8 cellular contexts compared by ENCODE assay signal in the genomic region with DNA sequence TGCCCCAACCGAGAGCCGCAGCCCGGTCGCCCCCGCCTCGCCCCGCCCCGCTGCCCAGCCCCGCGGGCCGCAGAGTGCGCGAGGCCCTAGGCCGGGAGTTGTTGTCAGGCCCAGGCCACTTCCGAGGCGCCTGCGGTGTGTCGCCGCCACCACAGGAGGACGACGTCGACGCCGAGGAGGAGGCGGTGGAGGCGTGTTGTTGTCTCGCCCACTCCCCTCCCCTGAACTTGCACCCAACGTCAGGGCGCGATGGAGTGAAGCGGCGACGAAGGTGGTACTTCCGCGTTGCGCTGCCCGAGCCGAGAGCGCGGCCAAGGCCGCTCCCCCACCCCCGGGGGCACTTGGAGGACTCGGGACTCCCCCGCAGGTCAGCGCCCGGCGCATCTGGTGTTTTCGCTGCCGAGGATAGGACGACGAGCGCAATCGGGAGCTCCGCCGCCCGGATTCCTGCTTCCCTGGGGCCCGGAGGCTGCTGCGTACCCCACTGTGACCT. TPM values are rescaled to one million over a fixed set of nuclear protein-coding genes. Genes with fewer than 3 reads are reported as not detected.
DNase-seq lines count a peak whose midpoint lies in the region; ATAC-seq and TF ChIP-seq lines count a peak whose summit lies in the region.

A gene (plus strand): TSS at position 277 of the 493 bp plus-strand sequence. CDS start 386 bp downstream, outside the sequence.

- H2AFZ ChIP-seq in OCI-LY1 (ENCODE audit: low read length) = no peak within 1 kb of the TSS

- H4K20me1 ChIP-seq in OCI-LY1 (ENCODE audit: insufficient read depth, low read length) = 0 out of 2 replicates have a peak, but pooled peaks cover 4% of the 10 kb centered on the region

- peaks cover 23% of the 10 kb centered on the region for H3K36me3 Mint-ChIP-seq in CD8-positive, alpha-beta T cell

- H3K27me3 Mint-ChIP-seq in CD8-positive, alpha-beta T cell (ENCODE audit: low read depth) = no peaks in the 10 kb centered on the region

- peak within 1 kb of the TSS; percentile 88 for H3K4me2 ChIP-seq in OCI-LY1 (ENCODE audit: low read length)

- peak within 1 kb of the TSS; percentile 92 for H3K9ac ChIP-seq in OCI-LY1 (ENCODE audit: low read length)

- no peak for TF ChIP-seq CTCF in CD8-positive, alpha-beta T cell (IDR thresholded peaks at IDR 0.05)
- TF ChIP-seq CTCF in OCI-LY1 (IDR thresholded peaks at IDR 0.05; ENCODE audit: low read length) (no peak; the same call in 1 of the 2 replicates), epithelial cell of esophagus (IDR thresholded peaks at IDR 0.05; ENCODE audit: insufficient read depth, low read depth, low read length, missing control alignments) (no peak)

- peak; percentile 57 for ATAC-seq in CD8-positive, alpha-beta T cell
- ATAC-seq in GM19397 (IDR thresholded peaks at IDR 0.05; ENCODE audit: unreplicated experiment) = peak; percentile 39
- ATAC-seq in HG03565 (IDR thresholded peaks at IDR 0.05; ENCODE audit: unreplicated experiment) = peak; percentile 28

- no peaks in the 10 kb centered on the region for H3K9me3 ChIP-seq in CD8-positive, alpha-beta T cell (ENCODE audit: low read length)
- no peaks in the 10 kb centered on the region for H3K9me3 ChIP-seq in OCI-LY1 (ENCODE audit: low read length)

- peaks cover 49% of the 10 kb centered on the region for H3K4me1 Mint-ChIP-seq in CD8-positive, alpha-beta T cell (ENCODE audit: low read depth)

- CTCF ChIA-PET in CD8-positive, alpha-beta T cell (lab: Charles Lee) = interaction anchor here (1.2 to 3.0 kb wide), 3 partner anchors 38 to 103 kb away, joined by 3 to 27 read pairs (median 5); no protein-coding TSS in a partner anchor

- POLR2A ChIA-PET in CD8-positive, alpha-beta T cell (lab: Charles Lee) = interaction anchor here (0.6 to 3.4 kb wide), 19 partner anchors 12 to 360 kb away, joined by 3 to 14 read pairs (median 3); a partner anchor contains a TSS

- peak within 1 kb of the TSS; percentile 97 for H3K4me3 Mint-ChIP-seq in CD8-positive, alpha-beta T cell

- H3K4me3 ChIP-seq in CD8-positive, alpha-beta T cell (ENCODE audit: low read depth, low read length) = peak within 1 kb of the TSS; percentile 93
- H3K4me3 ChIP-seq in OCI-LY1 (ENCODE audit: low read depth, low read length, poor library complexity, severe bottlenecking) (peak within 1 kb of the TSS; percentile 70), epithelial cell of esophagus (ENCODE audit: low read length) (peak within 1 kb of the TSS; percentile 79)

- intact Hi-C loops in CD8-positive, alpha-beta T cell (cut with DNase I, micrococcal nuclease) = loop anchor here (1.0 to 10.0 kb wide), 9 partner anchors 37 to 1585 kb away; a partner anchor contains a TSS

- peak within 1 kb of the TSS; percentile 88 for H3K27ac ChIP-seq in CD8-positive, alpha-beta T cell (ENCODE audit: low read depth, low read length)
- peak within 1 kb of the TSS; percentile 98 for H3K27ac ChIP-seq in OCI-LY1 (ENCODE audit: low read depth, low read length, poor library complexity, severe bottlenecking)

- H3K9me2 ChIP-seq in OCI-LY1 (ENCODE audit: low read depth, low read length) = no peaks in the 10 kb centered on the region

- no peaks in the 10 kb centered on the region for H3K9me3 Mint-ChIP-seq in CD8-positive, alpha-beta T cell

- no peaks in the 10 kb centered on the region for H3F3A ChIP-seq in OCI-LY1 (ENCODE audit: insufficient read depth, low read length)

- peak; percentile 86 to 97 (median 89) for DNase-seq in CD8-positive, alpha-beta T cell
- DNase-seq in activated CD8-positive, alpha-beta memory T cell treated with anti-CD3 and anti-CD28 coated beads, Interleukin-2, amount 50 U/mL, for 48 hours = peak; percentile 93
- DNase-seq in epithelial cell of esophagus (ENCODE audit: low read depth) (peak; percentile 76), mucosa of gallbladder (ENCODE audit: low spot score) (peak; percentile 77)
- DNase-seq in stimulated activated CD8-positive, alpha-beta memory T cell treated with anti-CD3 and anti-CD28 coated beads, Interleukin-4, amount 100 ng/mL, for 4 hours (ENCODE audit: low read depth in 2 of 2, low spot score in 1 of 2) = peak; percentile 72 to 81

- no peaks in the 10 kb centered on the region for H3K27me3 ChIP-seq in CD8-positive, alpha-beta T cell (ENCODE audit: insufficient read depth, low read length)
- no peaks in the 10 kb centered on the region for H3K27me3 ChIP-seq in OCI-LY1 (ENCODE audit: insufficient read depth, low read length)

- H3K4me1 ChIP-seq in CD8-positive, alpha-beta T cell (ENCODE audit: insufficient read depth, low read length) = peaks cover 35% of the 10 kb centered on the region
- H3K4me1 ChIP-seq in OCI-LY1 (ENCODE audit: insufficient read depth, low read length, severe bottlenecking) = peaks cover 35% of the 10 kb centered on the region

- H3K79me2 ChIP-seq in OCI-LY1 (ENCODE audit: insufficient read depth, low read length) = peaks cover 38% of the 10 kb centered on the region

- H3K36me3 ChIP-seq in CD8-positive, alpha-beta T cell (ENCODE audit: insufficient read depth, low read length) = no peaks in the 10 kb centered on the region
- H3K36me3 ChIP-seq in OCI-LY1 (ENCODE audit: insufficient read depth, low read length) = peaks cover 11% of the 10 kb centered on the region

- peak within 1 kb of the TSS; percentile 99 for H3K27ac Mint-ChIP-seq in CD8-positive, alpha-beta T cell

RNA-seq across cellular contexts. Expression of the gene that starts here (rescaled TPM):
- 100 to 1,000 TPM; 130 to 132 TPM for total RNA-seq in CD8-positive, alpha-beta T cell
- total RNA-seq in mucosa of gallbladder = 43.2 TPM

Comparison
In these comparisons a context has a peak if more than half of its experiments do, and no peak if none do; other contexts are left out.
1. Peak in every context shown above with its lines: DNase-seq, ATAC-seq, H3K4me3 ChIP-seq and H3K27ac ChIP-seq.